ENCODE assay signal across 1 cellular context in the genomic region with DNA sequence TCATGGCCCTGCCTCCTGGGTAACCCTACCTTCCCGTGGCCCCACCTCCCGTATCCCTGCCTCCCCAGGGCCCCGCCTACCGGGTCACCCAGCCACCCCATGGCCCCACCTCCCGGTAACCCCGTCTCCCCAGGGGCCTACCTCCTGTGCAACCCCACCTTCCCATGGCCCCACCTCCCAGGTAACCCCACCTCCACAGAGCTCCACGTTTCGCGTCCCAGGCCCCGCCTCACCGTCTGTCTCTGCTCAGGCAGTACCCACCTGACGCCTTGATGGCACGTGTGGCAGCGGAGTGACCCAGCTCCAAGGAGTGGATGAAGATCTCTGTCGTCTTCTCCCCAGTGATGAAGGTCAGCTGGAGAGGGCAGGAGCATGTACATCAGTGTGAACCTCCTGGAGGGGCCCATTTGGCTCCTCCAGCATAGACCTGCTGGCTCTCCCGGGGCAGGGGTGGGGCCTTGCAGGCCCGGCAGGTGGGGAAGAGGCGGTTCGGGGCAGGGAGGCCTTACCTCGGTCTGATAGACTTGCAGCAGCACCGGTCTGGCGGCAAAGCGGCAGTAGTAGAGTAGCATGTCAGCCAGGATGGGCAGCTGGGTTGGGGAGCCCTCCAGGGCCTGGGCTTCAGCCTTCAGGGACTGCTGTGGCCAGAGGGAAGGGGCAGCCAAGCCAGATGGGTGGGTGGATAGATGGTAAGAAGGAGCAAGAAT.
TF ChIP-seq lines count a peak whose summit lies in the region.

No MANE protein-coding gene starts in this region.

TF ChIP-seq in GM23338, 12 proteins besides CTCF, POLR2A, EP300 and RAD21 (continued from another document):
- TF ChIP-seq REST (IDR thresholded peaks at IDR 0.05; ENCODE audit: unreplicated experiment) (no peak), CREB1 (CRISPR knock-in tag; IDR thresholded peaks at IDR 0.05; ENCODE audit: low read depth) (no peak), JUNB (IDR thresholded peaks at IDR 0.05; ENCODE audit: unreplicated experiment) (no peak), ZNF462 (CRISPR knock-in tag; IDR thresholded peaks at IDR 0.05) (no peak), STAT1 (IDR thresholded peaks at IDR 0.05; ENCODE audit: unreplicated experiment) (no peak), NANOG (IDR thresholded peaks at IDR 0.05; ENCODE audit: borderline replicate concordance) (no peak), EZH2phosphoT487 (IDR thresholded peaks at IDR 0.05; ENCODE audit: unreplicated experiment) (no peak), ZNF114 (CRISPR knock-in tag; IDR thresholded peaks at IDR 0.05) (no peak)
